In genomic region chr2:11745613-11746375, GRCh38 we compare ENCODE assay signal across 1 cellular context.
TF ChIP-seq lines count a peak whose summit lies in the region.

No MANE protein-coding gene starts in this region.

TF ChIP-seq in K562, 482 proteins besides CTCF, POLR2A, EP300 and RAD21 (continued from another document):
- TF ChIP-seq ZNF23 (CRISPR knock-in tag; IDR thresholded peaks at IDR 0.05) (no peak), ZNF324 (CRISPR knock-in tag; IDR thresholded peaks at IDR 0.05) (no peak), SMARCE1 (IDR thresholded peaks at IDR 0.05) (0 out of 2 replicates have a peak, but pooled peaks have one; percentile 16), HMGN3 (IDR thresholded peaks at IDR 0.05; ENCODE audit: borderline replicate concordance, extremely low read depth, insufficient read length, low read depth, low read length) (no peak), TAF1 (IDR thresholded peaks at IDR 0.05; ENCODE audit: control insufficient read depth, extremely low read depth, insufficient read depth, low read length, severe bottlenecking) (no peak), MYC (IDR thresholded peaks at IDR 0.05; ENCODE audit: low read depth, low read length) (no peak), MYC (CRISPR knock-in tag; IDR thresholded peaks at IDR 0.05; ENCODE audit: borderline replicate concordance, low read depth) (no peak), NFIC (IDR thresholded peaks at IDR 0.05) (no peak), SPI1 (IDR thresholded peaks at IDR 0.05; ENCODE audit: borderline replicate concordance, low read depth, low read length) (no peak), CBX5 (IDR thresholded peaks at IDR 0.05; ENCODE audit: borderline replicate concordance, low read depth) (no peak), CLOCK (CRISPR knock-in tag; IDR thresholded peaks at IDR 0.05; ENCODE audit: borderline replicate concordance) (no peak), ZNF778 (CRISPR knock-in tag; IDR thresholded peaks at IDR 0.05) (no peak), EHMT2 (IDR thresholded peaks at IDR 0.05) (0 out of 2 replicates have a peak, but pooled peaks have one; percentile 5)
